ENCODE assay signal across 9 cellular contexts in genomic region chrX:107449490-107450175, GRCh38. TPM values are rescaled to one million over a fixed set of nuclear protein-coding genes. Genes with fewer than 3 reads are reported as not detected.
DNase-seq lines count a peak whose midpoint lies in the region; ATAC-seq and TF ChIP-seq lines count a peak whose summit lies in the region.
"Had no signal": no experiment of that assay in that cellular context is flagged by ENCODE, and none has a peak within 500 bp of the region (broad histone marks: within the 10 kb centered on the region; RNA-seq: fewer than 3 reads in every experiment).

FRMPD3 (plus strand) TSS chrX:107449652; CDS start chrX:107526589, 76,937 bp downstream.

- H3K9me3 ChIP-seq in adipocyte (ENCODE audit: control insufficient read depth, low read length), result no peaks in the 10 kb centered on the region
- no peaks in the 10 kb centered on the region for H3K9me3 ChIP-seq in upper lobe of right lung

- TF ChIP-seq CTCF in upper lobe of right lung (IDR thresholded peaks at IDR 0.05), result no peak

- no peak within 1 kb of the TSS for H3K27ac ChIP-seq in upper lobe of right lung

- intact Hi-C loops in upper lobe of right lung (cut with DNase I), result no loop called here

- no peaks in the 10 kb centered on the region for H3K36me3 Mint-ChIP-seq in activated naive CD4-positive, alpha-beta T cell treated with anti-CD3 and anti-CD28 coated beads, Interleukin-2, amount 10 ng/mL, durations not matched to agents 7 days and 5 days

- CTCF ChIA-PET in activated naive CD4-positive, alpha-beta T cell treated with anti-CD3 and anti-CD28 coated beads, Interleukin-2, amount 10 ng/mL, durations not matched to agents 7 days and 5 days (lab: Charles Lee), result no interaction called here

- H3K4me3 Mint-ChIP-seq in activated naive CD4-positive, alpha-beta T cell treated with anti-CD3 and anti-CD28 coated beads, Interleukin-2, amount 10 ng/mL, durations not matched to agents 7 days and 5 days, result peak within 1 kb of the TSS; percentile 63

- H3K4me1 Mint-ChIP-seq in activated naive CD4-positive, alpha-beta T cell treated with anti-CD3 and anti-CD28 coated beads, Interleukin-2, amount 10 ng/mL, durations not matched to agents 7 days and 5 days, result peaks cover 16% of the 10 kb centered on the region

- no peak within 1 kb of the TSS for H3K9ac ChIP-seq in adipocyte (ENCODE audit: low read length)

- peak within 1 kb of the TSS; percentile 75 for H3K4me3 ChIP-seq in adipocyte (ENCODE audit: low read length)
- H3K4me3 ChIP-seq in upper lobe of right lung, result peak within 1 kb of the TSS; percentile 29
- H3K4me3 ChIP-seq: GM12878 had no signal

- peaks cover 3% of the 10 kb centered on the region for H3K4me1 ChIP-seq in adipocyte (ENCODE audit: control insufficient read depth, insufficient read depth, low read length)
- H3K4me1 ChIP-seq in upper lobe of right lung, result no peaks in the 10 kb centered on the region

- H3K27ac Mint-ChIP-seq in activated naive CD4-positive, alpha-beta T cell treated with anti-CD3 and anti-CD28 coated beads, Interleukin-2, amount 10 ng/mL, durations not matched to agents 7 days and 5 days, result no peak within 1 kb of the TSS

- H3K36me3 ChIP-seq in adipocyte (ENCODE audit: control insufficient read depth, insufficient read depth, low read length, severe bottlenecking) (no peaks in the 10 kb centered on the region), upper lobe of right lung (no peaks in the 10 kb centered on the region)

- H3K27me3 Mint-ChIP-seq in activated naive CD4-positive, alpha-beta T cell treated with anti-CD3 and anti-CD28 coated beads, Interleukin-2, amount 10 ng/mL, durations not matched to agents 7 days and 5 days, result peaks cover 37% of the 10 kb centered on the region

- no peaks in the 10 kb centered on the region for H3K9me3 Mint-ChIP-seq in activated naive CD4-positive, alpha-beta T cell treated with anti-CD3 and anti-CD28 coated beads, Interleukin-2, amount 10 ng/mL, durations not matched to agents 7 days and 5 days

- peak; percentile 33 for ATAC-seq in left lobe of liver
- ATAC-seq in upper lobe of right lung, result no peak

- DNase-seq in activated naive CD4-positive, alpha-beta T cell treated with anti-CD3 and anti-CD28 coated beads, Interleukin-2, amount 10 ng/mL, durations not matched to agents 7 days and 5 days, result peak; percentile 24
- DNase-seq in activated naive CD4-positive, alpha-beta T cell treated with Interleukin-2 at 50 U/mL for 16 hours, result no peak
- peak; percentile 35 for DNase-seq in adipocyte (ENCODE audit: low read depth)
- DNase-seq in left lobe of liver (ENCODE audit: low spot score), result no peak
- DNase-seq in upper lobe of right lung, result no peak
- no peak for DNase-seq in HPDE6-E6E7 (ENCODE audit: extremely low spot score)
- no peak for DNase-seq in NCI-H526 treated with DMSO at 0.1 percent for 48 hours (lab: John Stamatoyannopoulos, UW)
- no peak for DNase-seq in stimulated activated CD8-positive, alpha-beta memory T cell treated with anti-CD3 and anti-CD28 coated beads, Interleukin-4, amount 100 ng/mL, for 48 hours

- H3K27me3 ChIP-seq in adipocyte (replicated peaks; ENCODE audit: control insufficient read depth, insufficient read depth, low read length) (peaks cover 75% of the 10 kb centered on the region), upper lobe of right lung (no peaks in the 10 kb centered on the region)

RNA-seq across cellular contexts. Expression of gene FRMPD3, which starts in this region (rescaled TPM):
- total RNA-seq in left lobe of liver (not detected), upper lobe of right lung (0.17 TPM)

Comparison
In these comparisons a context has a peak if more than half of its experiments do, and no peak if none do; other contexts are left out.
1. DNase-seq: peak in activated naive CD4-positive, alpha-beta T cell treated with anti-CD3 and anti-CD28 coated beads, Interleukin-2, amount 10 ng/mL, durations not matched to agents 7 days and 5 days (single experiment) and adipocyte (single experiment); none in activated naive CD4-positive, alpha-beta T cell treated with Interleukin-2 at 50 U/mL for 16 hours (single experiment), left lobe of liver (single experiment), upper lobe of right lung (single experiment), HPDE6-E6E7 (single experiment), NCI-H526 treated with DMSO at 0.1 percent for 48 hours (single experiment) and stimulated activated CD8-positive, alpha-beta memory T cell treated with anti-CD3 and anti-CD28 coated beads, Interleukin-4, amount 100 ng/mL, for 48 hours (single experiment).
2. Peak in ATAC-seq in left lobe of liver; RNA of the gene not detected or under 1 TPM.